In the genomic region with DNA sequence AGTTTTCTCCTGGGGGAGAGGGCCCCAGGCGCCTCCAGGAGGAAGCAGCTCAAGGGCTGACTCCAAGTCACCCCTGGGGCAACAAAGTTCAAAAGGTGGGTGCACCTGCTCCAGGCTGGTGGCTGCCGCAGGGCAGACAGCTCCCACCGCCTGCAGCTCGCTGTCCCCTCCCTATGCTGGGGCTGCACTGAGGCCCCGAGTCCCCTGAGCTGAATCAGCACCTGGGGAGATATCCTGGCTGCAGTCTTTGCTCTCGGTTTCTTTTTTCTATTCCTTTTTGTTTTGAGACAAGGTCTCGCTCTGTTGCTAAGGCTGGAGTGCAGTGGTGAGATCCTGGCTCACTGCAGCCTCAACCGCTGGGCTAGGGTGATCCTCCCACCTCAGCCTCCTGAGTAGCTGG, we compare ENCODE assay signal across 9 cellular contexts.
DNase-seq lines count a peak whose midpoint lies in the region; ATAC-seq and TF ChIP-seq lines count a peak whose summit lies in the region.
"Had no signal": no experiment of that assay in that cellular context is flagged by ENCODE, and none has a peak within 500 bp of the region (broad histone marks: within the 10 kb centered on the region; RNA-seq: fewer than 3 reads in every experiment).

No MANE protein-coding gene starts in this region.

- DNase-seq in WTC11 (ENCODE audit: low spot score) (peak; percentile 2), A172 (ENCODE audit: low spot score) (no peak), NCI-H526 (lab: John Stamatoyannopoulos, UW) (no peak), NCI-H2196 (lab: John Stamatoyannopoulos, UW; ENCODE audit: unreplicated experiment) (no peak)
- no peak for DNase-seq in stimulated activated CD4-positive, alpha-beta T cell treated with anti-CD3 and anti-CD28 coated beads, Interleukin-4, amount 100 ng/mL, for 4 hours
- DNase-seq: NCI-H524 treated with DMSO at 0.1 percent for 48 hours had no signal

- peaks cover 12% of the 10 kb centered on the region; the same call in 1 of the 2 replicates for H3K27me3 Mint-ChIP-seq in WTC11 (ENCODE audit: low read depth)

- H3K36me3 Mint-ChIP-seq in WTC11 = 0 out of 2 replicates have a peak, but pooled peaks cover 2% of the 10 kb centered on the region

- no peaks in the 10 kb centered on the region for H3K4me1 Mint-ChIP-seq in WTC11

- peaks cover 16% of the 10 kb centered on the region for H3K9me3 Mint-ChIP-seq in WTC11

- ATAC-seq in GM18502 (IDR thresholded peaks at IDR 0.05; ENCODE audit: poor library complexity, unreplicated experiment) = peak; percentile 97
- ATAC-seq in GM21390 (IDR thresholded peaks at IDR 0.05; ENCODE audit: unreplicated experiment) = peak; percentile 96
- peak; percentile 92 for ATAC-seq in HG03064 (IDR thresholded peaks at IDR 0.05; ENCODE audit: low read depth, unreplicated experiment)
- no peak for ATAC-seq in WTC11

- H3K4me3 Mint-ChIP-seq in WTC11 = no peak overlapping the region

- CTCF ChIA-PET in WTC11 (lab: Charles Lee) = interaction anchor here (1.7 kb wide), 1 partner anchor 46 kb away, joined by 7 read pairs; no protein-coding TSS in a partner anchor

- TF ChIP-seq CTCF in WTC11 (IDR thresholded peaks at IDR 0.05) = no peak

- no peak overlapping the region for H3K27ac Mint-ChIP-seq in WTC11

- POLR2A ChIA-PET in WTC11 (lab: Charles Lee) = no interaction called here

TF ChIP-seq in WTC11, 78 proteins besides CTCF, POLR2A, EP300 and RAD21:
- TF ChIP-seq ZNF263 (CRISPR knock-in tag; IDR thresholded peaks at IDR 0.05; ENCODE audit: low read depth) (no peak), MLX (CRISPR knock-in tag; IDR thresholded peaks at IDR 0.05) (no peak), CREM (CRISPR knock-in tag; IDR thresholded peaks at IDR 0.05) (no peak)
